In genomic region chr17:73300392-73300791, GRCh38 we compare ENCODE assay signal across 38 cellular contexts. TPM values are rescaled to one million over a fixed set of nuclear protein-coding genes. Genes with fewer than 3 reads are reported as not detected.
DNase-seq lines count a peak whose midpoint lies in the region; ATAC-seq, FAIRE-seq and TF ChIP-seq lines count a peak whose summit lies in the region.
"Had no signal": no experiment of that assay in that cellular context is flagged by ENCODE, and none has a peak within 500 bp of the region (broad histone marks: within the 10 kb centered on the region; RNA-seq: fewer than 3 reads in every experiment).

No MANE protein-coding gene starts in this region.

- BruUV-seq in Panc1 (replicated peaks; lab: Mats Ljungman, UMichigan) (TSS peak; percentile 5), HepG2 (replicated peaks; lab: Mats Ljungman, UMichigan) (no TSS peak)

- 88% methylated on average over 3 of the region's 3 CpGs for WGBS in A549 (ENCODE audit: missing lambda C conversion rate)
- WGBS in HepG2 (ENCODE audit: low lambda C conversion rate), result 83% methylated on average over 3 of the region's 3 CpGs
- 57 to 78% (median 70%) methylated on average over 3 of the region's 3 CpGs for WGBS in stomach, 5 donors

- no peak for TF ChIP-seq EP300 in A549 (IDR thresholded peaks at IDR 0.05)
- TF ChIP-seq EP300 in HepG2 (IDR thresholded peaks at IDR 0.05; ENCODE audit: low read depth in 2 of 2, low read length in 2 of 2), result no peak
- no peak for TF ChIP-seq EP300 in HepG2 (CRISPR knock-in tag; IDR thresholded peaks at IDR 0.05; ENCODE audit: borderline replicate concordance)
- no peak for TF ChIP-seq EP300 in stomach (IDR thresholded peaks at IDR 0.05)

- no peak overlapping the region for H2AFZ ChIP-seq in HepG2 (ENCODE audit: low read length)

- H3K9me3 ChIP-seq in A549 (no peaks in the 10 kb centered on the region), Panc1 (ENCODE audit: control insufficient read depth, insufficient read depth, low read depth, low read length) (no peaks in the 10 kb centered on the region), HepG2 (ENCODE audit: low read length) (no peaks in the 10 kb centered on the region), stomach (no peaks in the 10 kb centered on the region)
- H3K9me3 ChIP-seq: neutrophil, prostate gland had no signal

- H3K4me1 ChIP-seq in A549, result peaks cover 63% of the 10 kb centered on the region
- H3K4me1 ChIP-seq in Panc1 (ENCODE audit: control insufficient read depth, insufficient read depth, low read length), result peaks cover 68% of the 10 kb centered on the region
- H3K4me1 ChIP-seq in HepG2 (ENCODE audit: insufficient read depth, low read length), result peaks cover 83% of the 10 kb centered on the region
- H3K4me1 ChIP-seq in stomach, result peaks cover 53 to 92% (median 80%) of the 10 kb centered on the region in 4 donors

- no peaks in the 10 kb centered on the region for H3K27me3 ChIP-seq in Panc1 (ENCODE audit: control insufficient read depth, insufficient read depth, low read length)
- H3K27me3 ChIP-seq in HepG2 (ENCODE audit: control insufficient read depth in 1 of 2, insufficient read depth in 2 of 2, low read length in 2 of 2), result no peaks in the 10 kb centered on the region
- H3K27me3 ChIP-seq in stomach, result no peaks in the 10 kb centered on the region
- H3K27me3 ChIP-seq: neutrophil had no signal

- TF ChIP-seq POLR2A in A549 (IDR thresholded peaks at IDR 0.05; ENCODE audit: low read length) (no peak), HepG2 (IDR thresholded peaks at IDR 0.05; ENCODE audit: insufficient read depth in 1 of 2, low read depth in 2 of 2, low read length in 2 of 2) (no peak), stomach (IDR thresholded peaks at IDR 0.05) (no peak)

- POLR2A ChIA-PET in A549 (lab: Yijun Ruan, JAX) (interaction anchor here (2.6 kb wide), 1 partner anchor 9 kb away, joined by 22 read pairs; no protein-coding TSS in a partner anchor), Panc1 (lab: Charles Lee) (no interaction called here), HepG2 (lab: Yijun Ruan, JAX) (interaction anchor here (7.9 kb wide), 1 partner anchor 8 kb away, joined by 77 read pairs; no protein-coding TSS in a partner anchor)

- intact Hi-C loops in Panc1 (cut with micrococcal nuclease; ENCODE audit: unreplicated experiment), result no loop called here
- intact Hi-C loops in HepG2 (cut with micrococcal nuclease; ENCODE audit: unreplicated experiment), result no loop called here
- intact Hi-C loops in stomach (cut with DNase I; ENCODE audit: low total_unique reads), result no loop called here

- peaks cover 78% of the 10 kb centered on the region for H3K79me2 ChIP-seq in HepG2 (ENCODE audit: insufficient read depth, low read length)

- in situ Hi-C loops in Panc1 (cut with HindIII; ENCODE audit: low pct_unique_long_range_greater_than_20kb, low sequenced_read_pairs) (no loop called here), HepG2 (cut with HindIII; ENCODE audit: extremely low pct_ligation_motif_present, low pct_unique_long_range_greater_than_20kb) (no loop called here), GM13976 (cut with MboI; ENCODE audit: low sequenced_read_pairs, unreplicated experiment) (no loop called here)

- TF ChIP-seq RAD21 in A549 (conservative IDR thresholded peaks at IDR 0.05 in 1 of 2, IDR thresholded peaks at IDR 0.05 in 1 of 2) (no peak), HepG2 (CRISPR knock-in tag; IDR thresholded peaks at IDR 0.05) (no peak)

- DNase-seq in A549 (ENCODE audit: low read depth in 1 of 2, low spot score in 1 of 2) (no peak), Panc1 (ENCODE audit: low read depth, low spot score) (no peak), HepG2 (ENCODE audit: low spot score) (peak; percentile 37), stomach (no peak), GM13976 (ENCODE audit: low spot score) (no peak), middle frontal gyrus (ENCODE audit: extremely low spot score, low spot score) (no peak)
- DNase-seq: activated CD4-positive, alpha-beta memory T cell treated with anti-CD3 and anti-CD28 coated beads, Interleukin-2, amount 10 ng/mL, durations not matched to agents 7 days and 5 days; activated CD4-positive, alpha-beta T cell treated with anti-CD3 and anti-CD28 coated beads for 1 hour; activated CD8-positive, alpha-beta memory T cell treated with anti-CD3 and anti-CD28 coated beads, Interleukin-2, amount 50 U/mL, for 48 hours; activated naive CD4-positive, alpha-beta T cell treated with anti-CD3 and anti-CD28 coated beads for 36 hours; AML-193; amniotic stem cell; CD4-positive, alpha-beta memory T cell; DMS 273 treated with DMSO at 0.1 percent for 48 hours; GOT3; immature natural killer cell; left colon; mesendoderm; NCI-H1092 treated with DMSO at 0.1 percent for 48 hours; NCI-H1694 treated with DMSO at 0.1 percent for 48 hours; NCI-H524; PC-3; SHP77; stimulated activated CD4-positive, alpha-beta T cell treated with anti-CD3 and anti-CD28 coated beads, Interleukin-4, amount 100 ng/mL, for 1 hour; substantia nigra had no signal

- H4K20me1 ChIP-seq in HepG2 (ENCODE audit: insufficient read depth, low read length), result peaks cover 55% of the 10 kb centered on the region

- no peak overlapping the region for H3K9ac ChIP-seq in HepG2 (ENCODE audit: insufficient read depth, low read depth, low read length)

- CTCF ChIA-PET in A549 (lab: Yijun Ruan, JAX), result interaction anchor here (0.6 to 29.0 kb wide), 5 partner anchors 11 to 743 kb away, joined by 3 to 385 read pairs (median 14); partner anchors contain the start of gene CDC42EP4
- CTCF ChIA-PET in Panc1 (lab: Charles Lee), result no interaction called here
- CTCF ChIA-PET in HepG2 (lab: Yijun Ruan, JAX; ENCODE audit: low intra/inter-chr PET ratio, low total read pairs), result no interaction called here

- ATAC-seq in A549 (no peak), Panc1 (no peak), HepG2 (no peak), GM21619 (IDR thresholded peaks at IDR 0.05; ENCODE audit: unreplicated experiment) (no peak), HG03432 (IDR thresholded peaks at IDR 0.05; ENCODE audit: unreplicated experiment) (no peak)
- ATAC-seq: K562, PC-3, sciatic nerve had no signal

- H3K27ac ChIP-seq in A549, result peak overlapping the region in 1 of 2 experiments; percentile 43; a peak in 3 of 6 replicates
- peak overlapping the region; percentile 76 for H3K27ac ChIP-seq in Panc1 (ENCODE audit: low read length)
- H3K27ac ChIP-seq in HepG2 (ENCODE audit: extremely low read length, insufficient read depth, low read length), result no peak overlapping the region
- peak overlapping the region in 3 of 5 donors; percentile 36 to 77 (median 63) for H3K27ac ChIP-seq in stomach
- H3K27ac ChIP-seq: neutrophil had no signal

- TF ChIP-seq CTCF in A549 (IDR thresholded peaks at IDR 0.05) (no peak), Panc1 (IDR thresholded peaks at IDR 0.05) (no peak), HepG2 (CRISPR knock-in tag; IDR thresholded peaks at IDR 0.05) (no peak), stomach (IDR thresholded peaks at IDR 0.05) (no peak), GM13976 (IDR thresholded peaks at IDR 0.05; ENCODE audit: borderline replicate concordance, control extremely low read depth, extremely low read depth, insufficient read depth, missing control alignments) (no peak)

- H3K4me2 ChIP-seq in A549, result peak overlapping the region; percentile 10; the same call in 1 of the 3 replicates
- no peak overlapping the region for H3K4me2 ChIP-seq in HepG2 (ENCODE audit: low read depth, low read length)

- FAIRE-seq in A549 (lab: Jason Lieb, UNC), result no peak
- no peak for FAIRE-seq in HepG2 (lab: Jason Lieb, UNC)
- FAIRE-seq: endothelial cell of umbilical vein, GM19239, K562, urothelium cell line had no signal

- H3K36me3 ChIP-seq in Panc1 (ENCODE audit: control insufficient read depth, insufficient read depth, low read length) (no peaks in the 10 kb centered on the region), HepG2 (replicated peaks in 1 of 2; ENCODE audit: control insufficient read depth in 1 of 2, insufficient read depth in 2 of 2, low read length in 2 of 2) (peaks cover 5 to 12% of the 10 kb centered on the region in 2 experiments; a peak in 3 of 5 replicates), stomach (no peaks in the 10 kb centered on the region)
- H3K36me3 ChIP-seq: neutrophil, prostate gland had no signal

- H3K4me3 ChIP-seq in A549 (no peak overlapping the region), Panc1 (ENCODE audit: low read depth in 2 of 2, low read length in 2 of 2) (no peak overlapping the region), HepG2 (replicated peaks in 1 of 3; ENCODE audit: insufficient read depth in 1 of 3, low read depth in 2 of 3, low read length in 3 of 3) (no peak overlapping the region), stomach (no peak overlapping the region)
- H3K4me3 ChIP-seq: K562, prostate gland had no signal

RNA-seq across cellular contexts. Expression of gene CDC42EP4, which starts 11.4 kb away (rescaled TPM):
- 32.9 and 33.8 TPM in 2 replicates for polyA plus RNA-seq in A549 (2011; rRNA removed)
- polyA plus RNA-seq in A549 (2012; cell fraction: cytosol; rRNA removed), result 40.9 and 72.3 TPM in 2 replicates
- 41.7 and 52.8 TPM in 2 replicates for polyA plus RNA-seq in A549 (2012; cell fraction: nucleus; rRNA removed)
- 60.1 to 66.3 TPM (median 65.7 TPM) in 3 replicates for polyA plus RNA-seq in A549 (2017; fragmentation: RNase III; extraction: RNeasy Plus Mini Kit Qiagen cat#74134 plus additional on column Dnase treatment)
- polyA minus RNA-seq in A549 (2011; rRNA and poly(A)+ RNA removed), result 64.6 and 69.0 TPM in 2 replicates
- total RNA-seq in Panc1 (2021; ENCODE audit: unreplicated experiment), result 65.9 TPM
- 69.7 TPM for polyA plus RNA-seq in Panc1 (2012; ENCODE audit: insufficient read length)
- total RNA-seq in HepG2 (2016; rRNA removed; fragmentation: Illumina TruSeq; extraction: Trizol), result 54.0 and 55.0 TPM in 2 replicates
- 13.5 and 14.9 TPM in 2 replicates for total RNA-seq in HepG2 (2016; cell fraction: cytosol; rRNA removed; fragmentation: Illumina TruSeq; extraction: Trizol; ENCODE audit: low read depth)
- 45.9 and 55.1 TPM in 2 replicates for total RNA-seq in HepG2 (2016; cell fraction: insoluble cytoplasmic fraction; rRNA removed; fragmentation: Illumina TruSeq; extraction: Trizol)
- 45.7 and 51.9 TPM in 2 replicates for total RNA-seq in HepG2 (2016; cell fraction: membrane; rRNA removed; fragmentation: Illumina TruSeq; extraction: Trizol)
- 34.9 and 36.1 TPM in 2 replicates for total RNA-seq in HepG2 (2016; cell fraction: nucleus; rRNA removed; fragmentation: Illumina TruSeq; extraction: Trizol)
- 19.0 and 21.7 TPM in 2 replicates for polyA plus RNA-seq in HepG2 (2011; rRNA removed)
- polyA plus RNA-seq in HepG2 (2011; cell fraction: cytosol; rRNA removed), result 16.2 and 20.1 TPM in 2 replicates
- 18.6 and 24.3 TPM in 2 replicates for polyA plus RNA-seq in HepG2 (2011; cell fraction: nucleus; rRNA removed)
- 18.4 and 22.4 TPM in 2 replicates for polyA plus RNA-seq in HepG2 (2012)
- polyA plus RNA-seq in HepG2 (2016; cell fraction: cytosol; fragmentation: Illumina TruSeq; extraction: Trizol; ENCODE audit: low read depth), result 11.7 and 14.2 TPM in 2 replicates
- 58.7 and 66.8 TPM in 2 replicates for polyA plus RNA-seq in HepG2 (2016; cell fraction: insoluble cytoplasmic fraction; fragmentation: Illumina TruSeq; extraction: Trizol; ENCODE audit: low read depth)
- polyA plus RNA-seq in HepG2 (2016; cell fraction: membrane; fragmentation: Illumina TruSeq; extraction: Trizol; ENCODE audit: low read depth), result 37.7 and 41.8 TPM in 2 replicates
- 41.4 and 43.9 TPM in 2 replicates for polyA plus RNA-seq in HepG2 (2016; cell fraction: nucleus; fragmentation: Illumina TruSeq; extraction: Trizol; ENCODE audit: insufficient read depth, low read depth)
- 68.4 and 91.9 TPM in 2 replicates for polyA minus RNA-seq in HepG2 (2011; rRNA and poly(A)+ RNA removed; ENCODE audit: low replicate concordance)
- 25.3 and 26.4 TPM in 2 replicates for polyA minus RNA-seq in HepG2 (2011; cell fraction: cytosol; rRNA and poly(A)+ RNA removed)
- polyA minus RNA-seq in HepG2 (2011; cell fraction: nucleus; rRNA and poly(A)+ RNA removed), result 32.3 and 36.9 TPM in 2 replicates
- 10 to 100 TPM; 44.6 to 93.3 (median 68.9) TPM for total RNA-seq in stomach
- polyA plus RNA-seq in stomach, result 10 to 100 TPM; 23.2 to 38.3 (median 25.7) TPM

RNA-seq across cellular contexts. Expression of gene CPSF4L, which starts 38.7 kb away (rescaled TPM):
- polyA plus RNA-seq in A549 (2011; rRNA removed), result 0.13 and 0.17 TPM in 2 replicates
- polyA plus RNA-seq in A549 (2012; cell fraction: cytosol; rRNA removed), result not detected in 2 replicates
- 0.27 TPM in 1 of 2 replicates, not detected in the other for polyA plus RNA-seq in A549 (2012; cell fraction: nucleus; rRNA removed)
- polyA plus RNA-seq in A549 (2017; fragmentation: RNase III; extraction: RNeasy Plus Mini Kit Qiagen cat#74134 plus additional on column Dnase treatment), result not detected in 3 replicates
- not detected in 2 replicates for polyA minus RNA-seq in A549 (2011; rRNA and poly(A)+ RNA removed)
- total RNA-seq in Panc1 (2021; ENCODE audit: unreplicated experiment), result not detected
- not detected for polyA plus RNA-seq in Panc1 (2012; ENCODE audit: insufficient read length)
- 0.73 and 0.94 TPM in 2 replicates for total RNA-seq in HepG2 (2016; rRNA removed; fragmentation: Illumina TruSeq; extraction: Trizol)
- total RNA-seq in HepG2 (2016; cell fraction: cytosol; rRNA removed; fragmentation: Illumina TruSeq; extraction: Trizol; ENCODE audit: low read depth), result 1.3 and 1.5 TPM in 2 replicates
- 0.76 and 1.1 TPM in 2 replicates for total RNA-seq in HepG2 (2016; cell fraction: insoluble cytoplasmic fraction; rRNA removed; fragmentation: Illumina TruSeq; extraction: Trizol)
- total RNA-seq in HepG2 (2016; cell fraction: membrane; rRNA removed; fragmentation: Illumina TruSeq; extraction: Trizol), result 1.3 and 1.5 TPM in 2 replicates
- 0.99 and 1.5 TPM in 2 replicates for total RNA-seq in HepG2 (2016; cell fraction: nucleus; rRNA removed; fragmentation: Illumina TruSeq; extraction: Trizol)
- 1.2 and 1.6 TPM in 2 replicates for polyA plus RNA-seq in HepG2 (2011; rRNA removed)
- 0.32 and 0.70 TPM in 2 replicates for polyA plus RNA-seq in HepG2 (2011; cell fraction: cytosol; rRNA removed)
- 0.21 TPM in 1 of 2 replicates, not detected in the other for polyA plus RNA-seq in HepG2 (2011; cell fraction: nucleus; rRNA removed)
- polyA plus RNA-seq in HepG2 (2012), result 0.25 and 0.48 TPM in 2 replicates
- polyA plus RNA-seq in HepG2 (2016; cell fraction: cytosol; fragmentation: Illumina TruSeq; extraction: Trizol; ENCODE audit: low read depth), result 0.86 and 1.8 TPM in 2 replicates
- polyA plus RNA-seq in HepG2 (2016; cell fraction: insoluble cytoplasmic fraction; fragmentation: Illumina TruSeq; extraction: Trizol; ENCODE audit: low read depth), result 0.60 and 1.3 TPM in 2 replicates
- 1.3 and 1.5 TPM in 2 replicates for polyA plus RNA-seq in HepG2 (2016; cell fraction: membrane; fragmentation: Illumina TruSeq; extraction: Trizol; ENCODE audit: low read depth)
- not detected in 2 replicates for polyA plus RNA-seq in HepG2 (2016; cell fraction: nucleus; fragmentation: Illumina TruSeq; extraction: Trizol; ENCODE audit: insufficient read depth, low read depth)
- 0.42 TPM in 1 of 2 replicates, not detected in the other for polyA minus RNA-seq in HepG2 (2011; rRNA and poly(A)+ RNA removed; ENCODE audit: low replicate concordance)
- not detected in 2 replicates for polyA minus RNA-seq in HepG2 (2011; cell fraction: cytosol; rRNA and poly(A)+ RNA removed)
- 1.3 TPM in 1 of 2 replicates, not detected in the other for polyA minus RNA-seq in HepG2 (2011; cell fraction: nucleus; rRNA and poly(A)+ RNA removed)
- not detected for total RNA-seq in stomach
- polyA plus RNA-seq in stomach, result not detected
- total RNA-seq: A673; activated CD4-positive, alpha-beta memory T cell treated with anti-CD3 and anti-CD28 coated beads, Interleukin-2, amount 10 ng/mL, durations not matched to agents 7 days and 5 days; activated naive CD4-positive, alpha-beta T cell treated with anti-CD3 and anti-CD28 coated beads for 36 hours; CD4-positive, alpha-beta memory T cell; endothelial cell of umbilical vein; HT1080; K562; M059J; PC-3; prostate gland; sciatic nerve; T-helper 2 cell treated with Interferon-gamma antibody and Interleukin-4, amounts not matched to agents 100 ng/mL and 5 ng/mL, for 36 hours had no signal
- polyA plus RNA-seq: CD4-positive, alpha-beta memory T cell; endothelial cell of umbilical vein; immature natural killer cell; K562 had no signal
